23 cellular contexts compared by ENCODE assay signal in the genomic region with DNA sequence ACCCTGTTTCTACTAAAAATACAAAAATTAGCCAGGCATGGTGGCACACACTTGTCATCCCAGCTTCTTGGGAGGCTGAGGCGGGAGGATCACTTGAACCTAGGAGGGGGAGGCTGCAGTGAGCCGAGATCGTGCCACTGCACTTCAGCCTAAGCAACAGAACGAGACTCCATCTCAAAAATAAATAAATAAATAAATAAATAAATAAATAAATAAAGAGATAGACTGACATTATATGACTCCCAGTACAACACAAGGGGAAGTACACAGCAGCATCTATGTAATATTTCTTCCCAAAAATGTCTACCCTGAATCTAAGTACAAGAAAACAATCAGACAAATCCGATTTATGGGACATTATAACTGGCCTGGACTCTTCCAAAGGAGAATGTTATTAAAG.
"Had no signal": no experiment of that assay in that cellular context is flagged by ENCODE, and none has a peak within 500 bp of the region (broad histone marks: within the 10 kb centered on the region; RNA-seq: fewer than 3 reads in every experiment).

No MANE protein-coding gene starts in this region.

- H3K27ac ChIP-seq: coronary artery, dorsolateral prefrontal cortex, esophagus squamous epithelium, gastrocnemius medialis, heart right ventricle, left lung, lower lobe of right lung had no signal

- H3K27ac Mint-ChIP-seq: mesothelial cell of epicardium, naive B cell had no signal

- DNase-seq: dermis blood vessel endothelial cell; dorsolateral prefrontal cortex; effector CD4-positive, alpha-beta T cell; effector memory CD4-positive, alpha-beta T cell; erythroblast; esophagus squamous epithelium; foreskin fibroblast; foreskin melanocyte; gastrocnemius medialis; glutamatergic neuron; head of caudate nucleus; heart right ventricle; hippocampal formation; left cardiac atrium; left lung; left ventricle myocardium superior; lower lobe of right lung; mesenchymal stem cell; mucosa of descending colon; naive B cell had no signal

- H3K9me3 Mint-ChIP-seq: naive B cell had no signal

- H3K36me3 Mint-ChIP-seq: naive B cell had no signal

- ATAC-seq: esophagus mucosa, gastrocnemius medialis, heart right ventricle, left cardiac atrium, left lung, left ventricle myocardium superior, lower lobe of right lung, mucosa of descending colon had no signal

- H3K4me3 Mint-ChIP-seq: mesothelial cell of epicardium, naive B cell had no signal

- H3K27me3 Mint-ChIP-seq: naive B cell had no signal
